ENCODE assay signal across 9 cellular contexts in genomic region chr11:65961267-65962135, GRCh38. TPM values are rescaled to one million over a fixed set of nuclear protein-coding genes. Genes with fewer than 3 reads are reported as not detected.
DNase-seq lines count a peak whose midpoint lies in the region; ATAC-seq, FAIRE-seq and TF ChIP-seq lines count a peak whose summit lies in the region.
"Had no signal": no experiment of that assay in that cellular context is flagged by ENCODE, and none has a peak within 500 bp of the region (broad histone marks: within the 10 kb centered on the region; RNA-seq: fewer than 3 reads in every experiment).

SART1 (plus strand) TSS chr11:65961734; CDS start chr11:65961781, 47 bp downstream.

- H3K4me2 ChIP-seq in keratinocyte (ENCODE audit: control insufficient read depth, extremely low read depth, insufficient read depth, low read depth, low read length), result peak within 1 kb of the TSS; percentile 89

- H3K9me1 ChIP-seq in keratinocyte (ENCODE audit: control insufficient read depth, extremely low read depth, insufficient read depth, low read length), result no peaks in the 10 kb centered on the region

- H3K79me2 ChIP-seq in keratinocyte (ENCODE audit: control insufficient read depth, insufficient read depth, low read length), result peaks cover 31% of the 10 kb centered on the region

- peak within 1 kb of the TSS; percentile 91 for H3K9ac ChIP-seq in keratinocyte (ENCODE audit: control insufficient read depth, extremely low read depth, insufficient read depth, low read length)

- H3K36me3 ChIP-seq in keratinocyte (ENCODE audit: control insufficient read depth in 2 of 2, extremely low read depth in 1 of 2, insufficient read depth in 2 of 2, low read length in 2 of 2), result peaks cover 16 to 18% of the 10 kb centered on the region in 2 experiments

- peak; percentile 92 to 94 for DNase-seq in AML-193 (lab: John Stamatoyannopoulos, UW)
- DNase-seq in NCI-H524 (lab: John Stamatoyannopoulos, UW), result peak; percentile 94 to 98
- DNase-seq in activated CD4-positive, alpha-beta T cell treated with anti-CD3 and anti-CD28 coated beads for 24 hours (ENCODE audit: low read depth in 2 of 2), result peak; percentile 92 to 93
- DNase-seq in cerebellum (ENCODE audit: low spot score), result peak; percentile 98
- peak; percentile 80 for DNase-seq in keratinocyte (ENCODE audit: low read depth, low spot score)
- DNase-seq in stimulated activated CD4-positive, alpha-beta T cell treated with anti-CD3 and anti-CD28 coated beads, Interleukin-12 subunit alpha, Interleukin-12 subunit beta, amount 100 ng/mL, for 48 hours (ENCODE audit: low read depth in 2 of 3, low spot score in 1 of 3), result peak; percentile 87 to 95 (median 94)

- TF ChIP-seq POLR2A in GM19193 (IDR thresholded peaks at IDR 0.05; ENCODE audit: extremely low read depth, insufficient read depth, insufficient read length), result peak; percentile 91

- H4K20me1 ChIP-seq in keratinocyte (ENCODE audit: control insufficient read depth, extremely low read depth, insufficient read depth, low read length), result no peaks in the 10 kb centered on the region

- peak; percentile 73 for FAIRE-seq in keratinocyte (lab: Jason Lieb, UNC)
- FAIRE-seq: colon had no signal

- peak within 1 kb of the TSS; percentile 89 for H3K27ac ChIP-seq in keratinocyte (ENCODE audit: control insufficient read depth, insufficient read depth, low read length)

- no peaks in the 10 kb centered on the region for H3K9me3 ChIP-seq in keratinocyte (ENCODE audit: control insufficient read depth, low read depth, low read length)

- peak within 1 kb of the TSS; percentile 58 to 95 (median 70) for H3K4me3 ChIP-seq in keratinocyte (ENCODE audit: control insufficient read depth in 2 of 3, extremely low read depth in 1 of 3, insufficient read depth in 2 of 3, low read depth in 1 of 3, low read length in 3 of 3)

- peaks cover 8% of the 10 kb centered on the region for H3K4me1 ChIP-seq in keratinocyte (ENCODE audit: control insufficient read depth, extremely low read depth, insufficient read depth, low read length)

- H2AFZ ChIP-seq in keratinocyte (ENCODE audit: control insufficient read depth, low read length), result peak within 1 kb of the TSS; percentile 97

- dilution Hi-C loops in keratinocyte (cut with MboI; ENCODE audit: extremely low pct_ligation_motif_present, low sequenced_read_pairs), result no loop called here

- TF ChIP-seq CTCF in keratinocyte (optimal IDR thresholded peaks at IDR 0.05 in 1 of 3, IDR thresholded peaks at IDR 0.05 in 1 of 3, conservative IDR thresholded peaks at IDR 0.05 in 1 of 3; ENCODE audit: extremely low read depth in 1 of 3, insufficient read depth in 2 of 3, low read length in 3 of 3), result no peak

- ATAC-seq in HG03442 (IDR thresholded peaks at IDR 0.05; ENCODE audit: unreplicated experiment), result peak; percentile 81

- H3K27me3 ChIP-seq in keratinocyte (ENCODE audit: control insufficient read depth, extremely low read depth, insufficient read depth, low read length), result no peaks in the 10 kb centered on the region

RNA-seq across cellular contexts. Expression of gene SART1, which starts in this region (rescaled TPM):
- total RNA-seq in cerebellum, result 22.9 TPM
- 5.9 to 28.0 TPM (median 14.7 TPM) in 3 replicates for polyA plus RNA-seq in keratinocyte
- 80.5 TPM for polyA plus RNA-seq in keratinocyte (2011; ENCODE audit: low read depth)
- polyA plus RNA-seq in keratinocyte (2011; cell fraction: cytosol; rRNA removed), result 6.2 and 18.6 TPM in 2 replicates
- polyA plus RNA-seq in keratinocyte (2011; cell fraction: nucleus; rRNA removed), result 17.9 and 27.4 TPM in 2 replicates
- 34.0 and 58.1 TPM in 2 replicates for polyA plus RNA-seq in keratinocyte (2012; ENCODE audit: low replicate concordance)
- polyA minus RNA-seq in keratinocyte, result 2.7 to 29.5 TPM (median 10.2 TPM) in 3 replicates
- polyA minus RNA-seq in keratinocyte (2011; cell fraction: cytosol; rRNA and poly(A)+ RNA removed), result 24.4 TPM
- 4.8 and 8.4 TPM in 2 replicates for polyA minus RNA-seq in keratinocyte (2011; cell fraction: nucleus; rRNA and poly(A)+ RNA removed)

Comparison
In these comparisons a context has a peak if more than half of its experiments do, and no peak if none do; other contexts are left out.
1. Peak in every context shown above with its lines: DNase-seq, ATAC-seq, H3K4me3 ChIP-seq and H3K27ac ChIP-seq.